8 cellular contexts compared by ENCODE assay signal in genomic region chr3:42655331-42655888, GRCh38. TPM values are rescaled to one million over a fixed set of nuclear protein-coding genes. Genes with fewer than 3 reads are reported as not detected.
DNase-seq lines count a peak whose midpoint lies in the region; ATAC-seq, FAIRE-seq and TF ChIP-seq lines count a peak whose summit lies in the region.

No MANE protein-coding gene starts in this region.

- ATAC-seq in GM18520 (IDR thresholded peaks at IDR 0.05; ENCODE audit: unreplicated experiment) = no peak

- H3K9me3 ChIP-seq in NT2/D1 (ENCODE audit: insufficient read depth, low read length) (no peaks in the 10 kb centered on the region), fibroblast of lung (ENCODE audit: control insufficient read depth, insufficient read depth, low read depth, low read length) (no peaks in the 10 kb centered on the region), neutrophil (no peaks in the 10 kb centered on the region), small intestine (ENCODE audit: control insufficient read depth, low read depth) (no peaks in the 10 kb centered on the region)

- H3K27me3 Mint-ChIP-seq in CD14-positive monocyte (ENCODE audit: low read depth in 3 of 3) = peaks cover 0 to 1% (median 1%) of the 10 kb centered on the region in 3 donors

- H2AFZ ChIP-seq in fibroblast of lung (ENCODE audit: low read length) = no peak overlapping the region

- peak overlapping the region; percentile 91 for H3K9ac ChIP-seq in NT2/D1 (ENCODE audit: insufficient read length, low read depth)
- H3K9ac ChIP-seq in fibroblast of lung (ENCODE audit: insufficient read depth, low read length) = peak overlapping the region; percentile 80

- WGBS in small intestine, 3 donors = 35 to 64% (median 53%) methylated on average over 4 of the region's 4 CpGs

- H3K4me1 ChIP-seq in NT2/D1 (ENCODE audit: insufficient read depth, insufficient read length) = peaks cover 34% of the 10 kb centered on the region
- H3K4me1 ChIP-seq in fibroblast of lung (ENCODE audit: control insufficient read depth, extremely low read depth, insufficient read depth, low read length) = peaks cover 37% of the 10 kb centered on the region
- peaks cover 57 to 62% of the 10 kb centered on the region in 2 experiments for H3K4me1 ChIP-seq in neutrophil (ENCODE audit: control insufficient read depth in 1 of 2, insufficient read depth in 1 of 2, low read depth in 1 of 2, low read length in 1 of 2)
- H3K4me1 ChIP-seq in small intestine (ENCODE audit: control insufficient read depth in 2 of 2, insufficient read depth in 1 of 2, low read depth in 1 of 2, low read length in 1 of 2) = peaks cover 2% of the 10 kb centered on the region in 2 donors

- H3K4me3 ChIP-seq in NT2/D1 (ENCODE audit: insufficient read length, low read depth) = peak overlapping the region; percentile 69
- peak overlapping the region; percentile 60 to 82 (median 70) for H3K4me3 ChIP-seq in fibroblast of lung (replicated peaks in 1 of 4; ENCODE audit: control extremely low read depth in 1 of 4, insufficient read depth in 1 of 4, low read depth in 3 of 4, low read length in 4 of 4)
- H3K4me3 ChIP-seq in neutrophil (ENCODE audit: low read depth in 1 of 2, low read length in 1 of 2) = peak overlapping the region in 1 of 2 experiments; percentile 79
- H3K4me3 ChIP-seq in small intestine (ENCODE audit: low read depth in 1 of 2, low read length in 2 of 2) = no peak overlapping the region

- H3K4me2 ChIP-seq in fibroblast of lung (ENCODE audit: extremely low read depth, insufficient read depth, low read length) = peak overlapping the region; percentile 84

- H3K36me3 ChIP-seq in NT2/D1 (ENCODE audit: insufficient read depth, insufficient read length, low read length) (peaks cover 34% of the 10 kb centered on the region), fibroblast of lung (ENCODE audit: control insufficient read depth, insufficient read depth, low read length) (peaks cover 16% of the 10 kb centered on the region), neutrophil (no peaks in the 10 kb centered on the region), small intestine (ENCODE audit: control insufficient read depth in 2 of 2, insufficient read depth in 2 of 2, low read length in 2 of 2) (no peaks in the 10 kb centered on the region)

- no peak for TF ChIP-seq POLR2A in GM12891 (IDR thresholded peaks at IDR 0.05; ENCODE audit: low read depth, low read length)

- no peak for FAIRE-seq in GM12891 (lab: Jason Lieb, UNC)
- FAIRE-seq in small intestine (lab: Jason Lieb, UNC) = no peak

- peak overlapping the region; percentile 72 to 76 for H3K4me3 Mint-ChIP-seq in CD14-positive monocyte

- H3K79me2 ChIP-seq in fibroblast of lung (ENCODE audit: control insufficient read depth, insufficient read depth, low read length) = peaks cover 30% of the 10 kb centered on the region

- no peak for TF ChIP-seq CTCF in CD14-positive monocyte (IDR thresholded peaks at IDR 0.05)
- no peak for TF ChIP-seq CTCF in fibroblast of lung (conservative IDR thresholded peaks at IDR 0.05 in 1 of 2, IDR thresholded peaks at IDR 0.05 in 1 of 2; ENCODE audit: low read depth in 1 of 2, low read length in 2 of 2)
- TF ChIP-seq CTCF in neutrophil (IDR thresholded peaks at IDR 0.05) = no peak

- peak overlapping the region; percentile 62 for H3K27ac ChIP-seq in fibroblast of lung (ENCODE audit: insufficient read depth, low read length)
- H3K27ac ChIP-seq in neutrophil = peak overlapping the region; percentile 35
- peak overlapping the region in 1 of 2 donors; percentile 76 for H3K27ac ChIP-seq in small intestine (ENCODE audit: low read depth in 1 of 2, low read length in 1 of 2)

- no peak overlapping the region for H3K27ac Mint-ChIP-seq in CD14-positive monocyte

- no peaks in the 10 kb centered on the region for H3K9me3 Mint-ChIP-seq in CD14-positive monocyte

- no peaks in the 10 kb centered on the region for H4K20me1 ChIP-seq in fibroblast of lung (ENCODE audit: control insufficient read depth, extremely low read depth, insufficient read depth, low read length)

- peaks cover 11 to 31% of the 10 kb centered on the region in 2 donors for H3K36me3 Mint-ChIP-seq in CD14-positive monocyte

- no peak for DNase-seq in CD14-positive monocyte (ENCODE audit: low spot score)
- no peak for DNase-seq in NT2/D1 (ENCODE audit: low read depth, low spot score)
- DNase-seq in fibroblast of lung (ENCODE audit: low read depth in 2 of 2) = peak in 1 of 2 donors; percentile 30
- no peak for DNase-seq in GM12891 (ENCODE audit: insufficient read length, low spot score)
- no peak for DNase-seq in stimulated activated CD4-positive, alpha-beta T cell treated with anti-CD3 and anti-CD28 coated beads, Interleukin-2, amount 100 ng/mL, for 24 hours
- DNase-seq in small intestine = no peak

- intact Hi-C loops in CD14-positive monocyte (cut with micrococcal nuclease) = loop anchor here in 1 of 2 donors (10.0 kb wide), 1 partner anchor 71 kb away; the partner anchor contains the start of gene SEC22C

- H3K27me3 ChIP-seq in NT2/D1 (ENCODE audit: insufficient read depth, insufficient read length) (no peaks in the 10 kb centered on the region), fibroblast of lung (ENCODE audit: control insufficient read depth, insufficient read depth, low read length) (no peaks in the 10 kb centered on the region), neutrophil (no peaks in the 10 kb centered on the region), small intestine (ENCODE audit: control insufficient read depth in 2 of 2, insufficient read depth in 2 of 2, low read length in 2 of 2) (no peaks in the 10 kb centered on the region)

- H3K4me1 Mint-ChIP-seq in CD14-positive monocyte = peaks cover 65% of the 10 kb centered on the region

TF ChIP-seq in GM12891, 5 proteins besides CTCF, POLR2A, EP300 and RAD21:
- no peak for TF ChIP-seq POU2F2 (IDR thresholded peaks at IDR 0.05; ENCODE audit: low read depth, low read length)
- no peak for TF ChIP-seq TAF1 (IDR thresholded peaks at IDR 0.05; ENCODE audit: low read depth, low read length)

RNA-seq across cellular contexts. Expression of gene ZBTB47, which starts 1.9 kb away (rescaled TPM):
- polyA plus RNA-seq in CD14-positive monocyte (under 1 TPM; 0.35 to 0.41 TPM), fibroblast of lung (15.2 and 15.6 TPM in 2 replicates), small intestine (10 to 100 TPM in 1 of 3 donors, 1 to 10 TPM in 1, under 1 TPM in 1; 0.89 to 11.4 (median 5.9) TPM)
- 32.1 and 49.4 TPM in 2 replicates for total RNA-seq in fibroblast of lung
- 20.8 and 21.0 TPM in 2 replicates for polyA plus RNA-seq in fibroblast of lung (2012)
- polyA minus RNA-seq in fibroblast of lung (ENCODE audit: low replicate concordance) = 26.3 and 41.3 TPM in 2 replicates
- 0.22 TPM for polyA plus RNA-seq in GM12891 (2012; ENCODE audit: low read depth, missing spikeins)

RNA-seq across cellular contexts. Expression of gene KLHL40, which starts 29.9 kb away (rescaled TPM):
- polyA plus RNA-seq in CD14-positive monocyte = not detected
- total RNA-seq in fibroblast of lung = not detected in 2 replicates
- polyA plus RNA-seq in fibroblast of lung = not detected in 2 replicates
- not detected in 2 replicates for polyA plus RNA-seq in fibroblast of lung (2012)
- polyA minus RNA-seq in fibroblast of lung (ENCODE audit: low replicate concordance) = not detected in 2 replicates
- polyA plus RNA-seq in GM12891 (2012; ENCODE audit: low read depth, missing spikeins) = not detected
- 1 to 10 TPM in 1 of 3 donors, under 1 TPM in 2; 0.01 to 1.1 (median 0.81) TPM for polyA plus RNA-seq in small intestine

RNA-seq across cellular contexts. Expression of gene HHATL, which starts 47.2 kb away (rescaled TPM):
- polyA plus RNA-seq in CD14-positive monocyte = not detected
- not detected in 2 replicates for total RNA-seq in fibroblast of lung
- polyA plus RNA-seq in fibroblast of lung = not detected in 2 replicates
- not detected in 2 replicates for polyA plus RNA-seq in fibroblast of lung (2012)
- polyA minus RNA-seq in fibroblast of lung (ENCODE audit: low replicate concordance) = 6.2 TPM in 1 of 2 replicates, not detected in the other
- polyA plus RNA-seq in GM12891 (2012; ENCODE audit: low read depth, missing spikeins) = not detected
- 1 to 10 TPM in 2 of 3 donors, under 1 TPM in 1; 0.15 to 5.4 (median 2.2) TPM for polyA plus RNA-seq in small intestine

RNA-seq across cellular contexts. Expression of gene NKTR, which starts 54.9 kb away (rescaled TPM):
- polyA plus RNA-seq in CD14-positive monocyte (1 to 10 TPM; 2.6 to 5.8 TPM), fibroblast of lung (19.8 and 26.4 TPM in 2 replicates), small intestine (10 to 100 TPM; 11.3 to 25.0 (median 11.5) TPM)
- total RNA-seq in fibroblast of lung = 30.3 and 44.6 TPM in 2 replicates
- 9.5 and 11.9 TPM in 2 replicates for polyA plus RNA-seq in fibroblast of lung (2012)
- 1.4 TPM in 2 replicates for polyA minus RNA-seq in fibroblast of lung (ENCODE audit: low replicate concordance)
- 27.9 TPM for polyA plus RNA-seq in GM12891 (2012; ENCODE audit: low read depth, missing spikeins)

Comparison
In these comparisons a context has a peak if more than half of its experiments do, and no peak if none do; other contexts are left out.
1. H3K4me3 ChIP-seq: peak in NT2/D1 (single experiment) and fibroblast of lung (4 of 4); none in small intestine (0 of 2).